In genomic region chr11:122852071-122852831, GRCh38 we compare ENCODE assay signal across 1 cellular context.
TF ChIP-seq lines count a peak whose summit lies in the region.

No MANE protein-coding gene starts in this region.

TF ChIP-seq in SK-N-SH, 30 proteins besides CTCF, POLR2A, EP300 and RAD21 (continued from another document):
- no peak for TF ChIP-seq NFIC (IDR thresholded peaks at IDR 0.05; ENCODE audit: borderline replicate concordance)
- TF ChIP-seq JUND (IDR thresholded peaks at IDR 0.05) = no peak
- TF ChIP-seq FOXM1 (IDR thresholded peaks at IDR 0.05; ENCODE audit: low read depth) = no peak
